ENCODE assay signal across 10 cellular contexts in the genomic region with DNA sequence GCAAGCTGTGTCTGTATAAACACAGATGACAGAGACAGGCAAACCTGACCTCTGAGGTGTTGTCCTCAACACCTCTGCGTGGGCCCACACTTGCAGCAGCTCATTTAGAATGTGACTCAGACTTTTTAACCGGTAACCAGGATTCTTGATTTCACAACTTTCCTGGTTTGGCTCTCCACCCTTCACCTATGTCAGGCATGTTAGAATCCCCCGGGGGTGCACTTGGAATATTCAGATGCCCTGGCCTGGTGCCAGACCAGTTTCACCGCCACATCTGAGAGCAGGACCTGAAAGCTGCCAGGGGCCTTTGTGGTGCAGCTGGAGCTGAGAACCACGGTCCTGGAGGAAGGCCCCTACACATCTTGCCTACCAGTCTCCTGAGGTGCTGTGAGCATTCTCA. TPM values are rescaled to one million over a fixed set of nuclear protein-coding genes. Genes with fewer than 3 reads are reported as not detected.
DNase-seq lines count a peak whose midpoint lies in the region; ATAC-seq, FAIRE-seq and TF ChIP-seq lines count a peak whose summit lies in the region.
"Had no signal": no experiment of that assay in that cellular context is flagged by ENCODE, and none has a peak within 500 bp of the region (broad histone marks: within the 10 kb centered on the region; RNA-seq: fewer than 3 reads in every experiment).

No MANE protein-coding gene starts in this region.

- peaks cover 6% of the 10 kb centered on the region for H3K4me1 ChIP-seq in astrocyte (ENCODE audit: insufficient read depth, low read length)
- H3K4me1 ChIP-seq in left lung: peaks cover 0 to 41% of the 10 kb centered on the region in 2 donors
- peaks cover 0 to 7% of the 10 kb centered on the region in 2 donors for H3K4me1 ChIP-seq in uterus
- peaks cover 4 to 22% (median 6%) of the 10 kb centered on the region in 4 donors for H3K4me1 ChIP-seq in esophagus muscularis mucosa

- no peak overlapping the region for H2AFZ ChIP-seq in astrocyte (ENCODE audit: low read depth, low read length)

- peaks cover 4% of the 10 kb centered on the region for H3K79me2 ChIP-seq in astrocyte (ENCODE audit: insufficient read depth, low read length)

- peak; percentile 12 for DNase-seq in stimulated activated CD4-positive, alpha-beta T cell treated with anti-CD3 and anti-CD28 coated beads, Interleukin-1b, Interleukin-23, amount 100 ng/mL, for 48 hours
- no peak for DNase-seq in stimulated activated CD4-positive, alpha-beta T cell treated with anti-CD3 and anti-CD28 coated beads, Interleukin-2, amount 100 ng/mL, for 48 hours
- peak; percentile 42 for DNase-seq in astrocyte (ENCODE audit: low read depth)
- no peak for DNase-seq in left lung
- DNase-seq in uterus: peak; percentile 38 to 43
- DNase-seq in mesothelial cell of epicardium (ENCODE audit: low spot score in 2 of 2, unreplicated experiment in 2 of 2): no peak
- DNase-seq in esophagus muscularis mucosa (ENCODE audit: extremely low spot score): no peak

- no peak overlapping the region for H3K4me3 ChIP-seq in astrocyte (ENCODE audit: insufficient read depth, low read depth, low read length)
- H3K4me3 ChIP-seq in left lung: no peak overlapping the region
- H3K4me3 ChIP-seq in uterus: no peak overlapping the region
- H3K4me3 ChIP-seq in esophagus muscularis mucosa: no peak overlapping the region
- H3K4me3 ChIP-seq: vagina had no signal

- TF ChIP-seq CTCF in astrocyte (IDR thresholded peaks at IDR 0.05; ENCODE audit: insufficient read depth, low read depth, low read length): no peak
- TF ChIP-seq CTCF in left lung (IDR thresholded peaks at IDR 0.05): no peak
- no peak for TF ChIP-seq CTCF in uterus (IDR thresholded peaks at IDR 0.05)
- no peak for TF ChIP-seq CTCF in mesothelial cell of epicardium (IDR thresholded peaks at IDR 0.05; ENCODE audit: unreplicated experiment)
- TF ChIP-seq CTCF in esophagus muscularis mucosa (IDR thresholded peaks at IDR 0.05): no peak

- H3K9me3 ChIP-seq in astrocyte (ENCODE audit: insufficient read depth, low read depth, low read length): no peaks in the 10 kb centered on the region
- no peaks in the 10 kb centered on the region for H3K9me3 ChIP-seq in left lung
- no peaks in the 10 kb centered on the region for H3K9me3 ChIP-seq in uterus
- H3K9me3 ChIP-seq in esophagus muscularis mucosa: no peaks in the 10 kb centered on the region
- H3K9me3 ChIP-seq: vagina had no signal

- H3K9me3 Mint-ChIP-seq in astrocyte (ENCODE audit: unreplicated experiment) (no peaks in the 10 kb centered on the region), mesothelial cell of epicardium (no peaks in the 10 kb centered on the region)

- H3K4me1 Mint-ChIP-seq in astrocyte (ENCODE audit: low read depth, unreplicated experiment) (peaks cover 17% of the 10 kb centered on the region), mesothelial cell of epicardium (peaks cover 5% of the 10 kb centered on the region)

- no peaks in the 10 kb centered on the region for H4K20me1 ChIP-seq in astrocyte (ENCODE audit: insufficient read depth, low read length)

- ATAC-seq in left lung: no peak
- ATAC-seq in HG03139 (IDR thresholded peaks at IDR 0.05; ENCODE audit: unreplicated experiment): no peak

- no peaks in the 10 kb centered on the region for H3K36me3 ChIP-seq in astrocyte (ENCODE audit: insufficient read depth, low read length)
- peaks cover 0 to 14% of the 10 kb centered on the region in 2 donors for H3K36me3 ChIP-seq in left lung
- H3K36me3 ChIP-seq in uterus: no peaks in the 10 kb centered on the region
- peaks cover 0 to 52% (median 33%) of the 10 kb centered on the region in 4 donors for H3K36me3 ChIP-seq in esophagus muscularis mucosa

- no peak overlapping the region for H3K27ac Mint-ChIP-seq in astrocyte (ENCODE audit: unreplicated experiment)
- H3K27ac Mint-ChIP-seq in mesothelial cell of epicardium: no peak overlapping the region

- peak overlapping the region; percentile 28 for H3K4me2 ChIP-seq in astrocyte (ENCODE audit: low read length)

- no peak for TF ChIP-seq EP300 in esophagus muscularis mucosa (IDR thresholded peaks at IDR 0.05)

- H3K27me3 Mint-ChIP-seq in astrocyte (ENCODE audit: low read depth, unreplicated experiment): no peaks in the 10 kb centered on the region
- no peaks in the 10 kb centered on the region for H3K27me3 Mint-ChIP-seq in mesothelial cell of epicardium (ENCODE audit: low read depth)

- no peak overlapping the region for H3K9ac ChIP-seq in astrocyte (ENCODE audit: low read length)

- no peak overlapping the region for H3K27ac ChIP-seq in astrocyte (ENCODE audit: low read depth, low read length)
- H3K27ac ChIP-seq in left lung: peak overlapping the region; percentile 13 to 20
- peak overlapping the region; percentile 34 to 46 for H3K27ac ChIP-seq in uterus
- H3K27ac ChIP-seq in esophagus muscularis mucosa (replicated peaks in 1 of 4): peak overlapping the region in 1 of 4 donors; percentile 43
- H3K27ac ChIP-seq: vagina had no signal

- H3K36me3 Mint-ChIP-seq in astrocyte (ENCODE audit: low read depth, unreplicated experiment) (peaks cover 7% of the 10 kb centered on the region), mesothelial cell of epicardium (peaks cover 7% of the 10 kb centered on the region)

- H3K27me3 ChIP-seq in astrocyte (ENCODE audit: insufficient read depth, low read length) (no peaks in the 10 kb centered on the region), left lung (no peaks in the 10 kb centered on the region), uterus (no peaks in the 10 kb centered on the region), esophagus muscularis mucosa (no peaks in the 10 kb centered on the region)
- H3K27me3 ChIP-seq: vagina had no signal

- WGBS in esophagus muscularis mucosa: 48% methylated on average over 5 of the region's 5 CpGs

- no peak for FAIRE-seq in astrocyte (lab: Jason Lieb, UNC)

- H3K4me3 Mint-ChIP-seq in astrocyte (ENCODE audit: unreplicated experiment) (no peak overlapping the region), mesothelial cell of epicardium (no peak overlapping the region)

- intact Hi-C loops in left lung (cut with DNase I) (loop anchor here in 1 of 2 donors (10.0 kb wide), 1 partner anchor 81 kb away; a partner anchor contains a TSS), uterus (cut with DNase I; ENCODE audit: low total_unique reads) (no loop called here), esophagus muscularis mucosa (cut with DNase I) (loop anchor here (5.0 kb wide), 1 partner anchor 79 kb away; a partner anchor contains a TSS)

- TF ChIP-seq POLR2A in uterus (IDR thresholded peaks at IDR 0.05) (no peak), esophagus muscularis mucosa (IDR thresholded peaks at IDR 0.05; ENCODE audit: low read depth) (no peak)

RNA-seq across cellular contexts. Expression of a gene that starts 4.8 kb away (rescaled TPM):
- total RNA-seq in astrocyte (4.9 and 5.2 TPM in 2 replicates), left lung (10 to 100 TPM in 1 of 2 donors, 1 to 10 TPM in 1; 5.4 to 13.2 TPM), uterus (10 to 100 TPM in 1 of 4 donors, 1 to 10 TPM in 3; 1.8 to 14.7 (median 7.1) TPM), mesothelial cell of epicardium (9.2 to 11.7 TPM (median 11.5 TPM) in 3 replicates), esophagus muscularis mucosa (1 to 10 TPM; 3.3 to 6.8 (median 4.7) TPM)

RNA-seq across cellular contexts. Expression of a gene that starts 13.2 kb away (rescaled TPM):
- not detected in 2 replicates for total RNA-seq in astrocyte
- total RNA-seq in left lung: under 1 TPM; 0.05 to 0.17 TPM
- total RNA-seq in uterus: under 1 TPM in 3 of 4 donors, not detected in 1; under 0.01 to 0.35 (median 0.15) TPM
- 0.04 to 0.05 TPM in 2 of 3 replicates, not detected in the other for total RNA-seq in mesothelial cell of epicardium
- total RNA-seq in esophagus muscularis mucosa: under 1 TPM in 3 of 4 donors, not detected in 1; 0.06 to 0.42 (median 0.17) TPM
- total RNA-seq: chondrocyte, vagina had no signal

RNA-seq across cellular contexts. Expression of a gene that starts 40.9 kb away (rescaled TPM):
- total RNA-seq in astrocyte (not detected in 2 replicates), left lung (100 to 1,000 TPM in 1 of 2 donors, 1 to 10 TPM in 1; 7.8 to 127 TPM), uterus (10 to 100 TPM in 2 of 4 donors, 1 to 10 TPM in 1, under 1 TPM in 1; 0.77 to 23.8 (median 10.6) TPM), mesothelial cell of epicardium (not detected in 3 replicates), esophagus muscularis mucosa (1 to 10 TPM in 3 of 4 donors, not detected in 1; 1.1 to 6.1 (median 1.3) TPM)
- total RNA-seq: chondrocyte had no signal

RNA-seq across cellular contexts. Expression of a gene that starts 49.6 kb away (rescaled TPM):
- total RNA-seq in astrocyte: not detected in 2 replicates
- under 1 TPM in 1 of 2 donors, not detected in 1; 0.29 TPM for total RNA-seq in left lung
- total RNA-seq in uterus: 1 to 10 TPM in 1 of 4 donors, not detected in 3; 1.1 TPM
- total RNA-seq in mesothelial cell of epicardium: 0.22 to 0.33 TPM (median 0.29 TPM) in 3 replicates
- total RNA-seq in esophagus muscularis mucosa: under 1 TPM in 3 of 4 donors, not detected in 1; 0.57 to 0.71 (median 0.66) TPM
- total RNA-seq: chondrocyte had no signal

Comparison
In these comparisons a context has a peak if more than half of its experiments do, and no peak if none do; other contexts are left out.
1. DNase-seq: peak in stimulated activated CD4-positive, alpha-beta T cell treated with anti-CD3 and anti-CD28 coated beads, Interleukin-1b, Interleukin-23, amount 100 ng/mL, for 48 hours (single experiment), astrocyte (single experiment) and uterus (2 of 2); none in stimulated activated CD4-positive, alpha-beta T cell treated with anti-CD3 and anti-CD28 coated beads, Interleukin-2, amount 100 ng/mL, for 48 hours (0 of 2), left lung (0 of 2), mesothelial cell of epicardium (0 of 2) and esophagus muscularis mucosa (single experiment).